23 cellular contexts compared by ENCODE assay signal in genomic region chr2:133062174-133062573, GRCh38.
A peak's percentile ranks its signal among the peaks of the same experiment; 100 is the strongest.
DNase-seq lines count a peak whose midpoint lies in the region; ATAC-seq and TF ChIP-seq lines count a peak whose summit lies in the region.
"Had no signal": no experiment of that assay in that cellular context is flagged by ENCODE, and none has a peak within 500 bp of the region (broad histone marks: within the 10 kb centered on the region; RNA-seq: fewer than 3 reads in every experiment).

No MANE protein-coding gene starts in this region.

- TF ChIP-seq CTCF in NB4 (IDR thresholded peaks at IDR 0.05; ENCODE audit: low read depth, low read length): no peak

- DNase-seq in EH (ENCODE audit: low read depth) (peak; percentile 9), NB4 (ENCODE audit: low read depth) (peak; percentile 2), amniotic epithelial cell (ENCODE audit: low read depth) (peak; percentile 19), left lobe of liver (ENCODE audit: low spot score) (no peak), NCI-H345 treated with DMSO at 0.1 percent for 48 hours (lab: John Stamatoyannopoulos, UW; ENCODE audit: unreplicated experiment) (no peak), NCI-H510A (lab: John Stamatoyannopoulos, UW) (no peak)
- DNase-seq: ACHN; BE2C; CD8-positive, alpha-beta memory T cell; GM23248; H9; HFFc6; NCI-H1105; NCI-H146; NCI-H1930; NCI-H2107; NCI-H748 treated with DMSO at 0.1 percent for 48 hours; NK-92 treated with Interleukin-12 subunit alpha and Interleukin-12 subunit beta, amount 100 ng/mL, for 24 hours; Right ventricle myocardium superior; RPMI8226; T-helper 2 cell had no signal

- no peak for ATAC-seq in left lobe of liver
- no peak for ATAC-seq in HG03378 (IDR thresholded peaks at IDR 0.05; ENCODE audit: unreplicated experiment)

- H3K4me3 ChIP-seq in NB4 (ENCODE audit: low read depth, low read length): no peak overlapping the region
- H3K4me3 ChIP-seq: GM23248, SJSA1 had no signal

- TF ChIP-seq POLR2A in NB4 (IDR thresholded peaks at IDR 0.05; ENCODE audit: extremely low read depth, insufficient read length): no peak

Comparison
In these comparisons a context has a peak if more than half of its experiments do, and no peak if none do; other contexts are left out.
1. DNase-seq: peak in EH (single experiment), NB4 (single experiment) and amniotic epithelial cell (single experiment); none in left lobe of liver (single experiment), NCI-H345 treated with DMSO at 0.1 percent for 48 hours (single experiment) and NCI-H510A (single experiment).